In the genomic region with DNA sequence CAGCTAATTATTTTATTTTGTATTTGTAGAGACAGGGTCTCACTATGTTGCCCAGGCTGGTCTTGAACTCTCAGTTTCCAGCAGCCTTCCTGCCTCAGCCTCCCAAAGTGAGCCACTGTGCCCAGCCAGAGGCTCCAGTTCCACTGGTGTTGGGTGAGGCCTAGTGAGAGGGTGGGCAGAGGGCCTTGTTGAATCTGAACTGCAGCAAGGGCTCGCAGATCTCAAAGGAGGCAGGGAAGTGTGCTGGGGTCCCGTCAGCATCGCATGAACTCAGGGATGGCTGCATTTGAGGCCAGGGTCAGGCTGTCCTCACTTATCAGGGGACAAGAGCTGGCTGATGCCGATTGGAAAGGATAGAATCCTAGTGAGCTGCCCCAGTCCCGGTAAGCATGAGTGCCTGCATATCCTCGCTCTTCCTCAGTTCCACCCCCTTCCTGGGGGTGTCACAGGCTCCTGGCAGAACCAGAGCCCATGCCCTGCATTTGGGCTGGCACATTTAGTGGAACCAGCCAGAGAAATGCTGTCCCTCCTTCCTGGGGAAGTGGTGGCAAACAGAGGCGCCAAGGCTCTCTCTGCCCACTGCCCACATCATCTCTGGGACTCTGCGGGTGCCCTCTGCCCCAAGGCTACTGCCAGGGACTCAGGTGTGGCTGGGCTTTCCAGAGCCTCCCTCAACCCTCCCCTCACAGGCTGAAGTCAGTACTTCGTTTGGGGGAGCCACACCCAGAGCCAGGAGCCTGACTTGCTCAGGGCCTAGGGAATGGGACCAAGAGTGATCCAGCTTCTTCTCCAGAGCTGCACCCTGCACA, we compare ENCODE assay signal across 1 cellular context.
TF ChIP-seq lines count a peak whose summit lies in the region.

No MANE protein-coding gene starts in this region.

TF ChIP-seq in WTC11, 78 proteins besides CTCF, POLR2A, EP300 and RAD21:
- TF ChIP-seq, protein P1, sequence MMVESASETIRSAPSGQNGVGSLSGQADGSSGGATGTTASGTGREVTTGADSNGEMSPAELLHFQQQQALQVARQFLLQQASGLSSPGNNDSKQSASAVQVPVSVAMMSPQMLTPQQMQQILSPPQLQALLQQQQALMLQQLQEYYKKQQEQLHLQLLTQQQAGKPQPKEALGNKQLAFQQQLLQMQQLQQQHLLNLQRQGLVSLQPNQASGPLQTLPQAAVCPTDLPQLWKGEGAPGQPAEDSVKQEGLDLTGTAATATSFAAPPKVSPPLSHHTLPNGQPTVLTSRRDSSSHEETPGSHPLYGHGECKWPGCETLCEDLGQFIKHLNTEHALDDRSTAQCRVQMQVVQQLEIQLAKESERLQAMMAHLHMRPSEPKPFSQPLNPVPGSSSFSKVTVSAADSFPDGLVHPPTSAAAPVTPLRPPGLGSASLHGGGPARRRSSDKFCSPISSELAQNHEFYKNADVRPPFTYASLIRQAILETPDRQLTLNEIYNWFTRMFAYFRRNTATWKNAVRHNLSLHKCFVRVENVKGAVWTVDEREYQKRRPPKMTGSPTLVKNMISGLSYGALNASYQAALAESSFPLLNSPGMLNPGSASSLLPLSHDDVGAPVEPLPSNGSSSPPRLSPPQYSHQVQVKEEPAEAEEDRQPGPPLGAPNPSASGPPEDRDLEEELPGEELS (CRISPR knock-in tag; IDR thresholded peaks at IDR 0.05) = no peak
- TF ChIP-seq CREM (CRISPR knock-in tag; IDR thresholded peaks at IDR 0.05) (no peak), KAT7 (CRISPR knock-in tag; IDR thresholded peaks at IDR 0.05; ENCODE audit: borderline replicate concordance) (no peak), SP1 (CRISPR knock-in tag; conservative IDR thresholded peaks at IDR 0.05) (no peak), FOXP1 (CRISPR knock-in tag; IDR thresholded peaks at IDR 0.05; ENCODE audit: borderline replicate concordance) (no peak), NFE2L1 (CRISPR knock-in tag; IDR thresholded peaks at IDR 0.05) (no peak), ZNF232 (CRISPR knock-in tag; IDR thresholded peaks at IDR 0.05) (no peak), TP53 (CRISPR knock-in tag; IDR thresholded peaks at IDR 0.05) (no peak)
- TF ChIP-seq, protein P2, sequence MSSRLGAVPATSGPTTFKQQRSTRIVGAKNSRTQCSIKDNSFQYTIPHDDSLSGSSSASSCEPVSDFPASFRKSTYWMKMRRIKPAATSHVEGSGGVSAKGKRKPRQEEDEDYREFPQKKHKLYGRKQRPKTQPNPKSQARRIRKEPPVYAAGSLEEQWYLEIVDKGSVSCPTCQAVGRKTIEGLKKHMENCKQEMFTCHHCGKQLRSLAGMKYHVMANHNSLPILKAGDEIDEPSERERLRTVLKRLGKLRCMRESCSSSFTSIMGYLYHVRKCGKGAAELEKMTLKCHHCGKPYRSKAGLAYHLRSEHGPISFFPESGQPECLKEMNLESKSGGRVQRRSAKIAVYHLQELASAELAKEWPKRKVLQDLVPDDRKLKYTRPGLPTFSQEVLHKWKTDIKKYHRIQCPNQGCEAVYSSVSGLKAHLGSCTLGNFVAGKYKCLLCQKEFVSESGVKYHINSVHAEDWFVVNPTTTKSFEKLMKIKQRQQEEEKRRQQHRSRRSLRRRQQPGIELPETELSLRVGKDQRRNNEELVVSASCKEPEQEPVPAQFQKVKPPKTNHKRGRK (CRISPR knock-in tag; IDR thresholded peaks at IDR 0.05; ENCODE audit: borderline replicate concordance) = no peak
TF ChIP-seq in WTC11: peak in this region for 0.
